In the genomic region with DNA sequence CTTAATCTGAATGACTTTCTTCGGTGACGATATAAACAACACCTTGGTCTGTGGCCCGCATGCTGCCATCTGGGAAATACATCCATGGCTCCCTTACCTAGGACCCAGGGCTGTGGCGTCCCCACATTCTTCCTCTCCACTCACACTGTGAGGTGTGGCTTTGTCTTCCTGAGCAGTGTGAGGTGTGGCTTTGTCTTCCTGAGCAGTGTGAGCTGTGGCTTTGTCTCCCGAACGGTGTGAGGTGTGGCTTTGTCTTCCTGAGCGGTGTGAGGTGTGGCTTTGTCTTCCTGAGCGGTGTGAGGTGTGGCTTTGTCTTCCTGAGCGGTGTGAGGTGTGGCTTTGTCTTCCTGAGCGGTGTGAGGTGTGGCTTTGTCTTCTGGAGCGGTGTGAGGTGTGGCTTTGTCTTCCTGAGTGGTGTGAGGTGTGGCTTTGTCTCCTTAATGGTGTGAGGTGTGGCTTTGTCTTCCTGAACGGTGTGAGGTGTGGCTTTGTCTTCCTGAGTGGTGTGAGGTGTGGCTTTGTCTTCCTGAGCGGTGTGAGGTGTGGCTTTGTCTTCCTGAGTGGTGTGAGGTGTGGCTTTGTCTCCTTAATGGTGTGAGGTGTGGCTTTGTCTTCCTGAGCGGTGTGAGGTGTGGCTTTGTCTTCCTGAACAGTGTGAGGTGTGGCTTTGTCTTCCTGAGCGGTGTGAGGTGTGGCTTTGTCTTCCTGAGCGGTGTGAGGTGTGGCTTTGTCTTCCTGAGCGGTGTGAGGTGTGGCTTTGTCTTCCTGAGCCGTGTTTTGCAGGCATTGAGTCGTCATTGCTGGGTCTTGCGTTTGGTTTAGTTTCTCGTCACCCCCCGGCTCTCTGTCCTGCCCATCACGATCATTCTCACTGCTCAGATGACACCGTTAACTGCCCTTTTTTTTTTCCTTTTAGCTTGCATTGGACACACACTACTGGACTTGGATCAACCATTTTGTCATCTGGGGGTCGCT, we compare ENCODE assay signal across 8 cellular contexts.
DNase-seq lines count a peak whose midpoint lies in the region; ATAC-seq, FAIRE-seq and TF ChIP-seq lines count a peak whose summit lies in the region.
"Not testable (repeated sequence)": the region's sequence is repeated elsewhere in the genome, so short reads cannot be mapped to it uniquely, and the experiment has no call there.

No MANE protein-coding gene starts in this region.

- peaks cover 25 to 57% (median 29%) of the 10 kb centered on the region in 3 donors for H3K4me1 Mint-ChIP-seq in T-cell
- peaks cover 12% of the 10 kb centered on the region for H3K4me1 Mint-ChIP-seq in activated T-helper 1 cell treated with anti-CD3 and anti-CD28 coated beads, Interleukin-12 subunit alpha, Interleukin-12 subunit beta, Interleukin-2, Interleukin-4 antibody, amounts not matched to agents 30 ng/mL and 10 ng/mL and 1 ng/mL, durations not matched to agents 14 hours and 24 hours and 36 hours (ENCODE audit: low read depth)
- H3K4me1 Mint-ChIP-seq in natural killer cell treated with Interleukin-12 subunit alpha and Interleukin-12 subunit beta and Interleukin-15 and Interleukin-18, amount 100 ng/mL, for 72 hours (ENCODE audit: low read depth in 2 of 2): peaks cover 23% of the 10 kb centered on the region in 2 donors
- H3K4me1 Mint-ChIP-seq in type B pancreatic cell (ENCODE audit: unreplicated experiment): not testable (repeated sequence)

- H3K27ac Mint-ChIP-seq in T-cell (peak overlapping the region; percentile 92 to 93), type B pancreatic cell (peak overlapping the region; percentile 18)
- H3K27ac Mint-ChIP-seq in activated T-helper 1 cell treated with anti-CD3 and anti-CD28 coated beads, Interleukin-12 subunit alpha, Interleukin-12 subunit beta, Interleukin-2, Interleukin-4 antibody, amounts not matched to agents 30 ng/mL and 10 ng/mL and 1 ng/mL, durations not matched to agents 14 hours and 24 hours and 36 hours: peak overlapping the region; percentile 90
- H3K27ac Mint-ChIP-seq in natural killer cell treated with Interleukin-12 subunit alpha and Interleukin-12 subunit beta and Interleukin-15 and Interleukin-18, amount 100 ng/mL, for 72 hours: peak overlapping the region; percentile 58 to 69

- CTCF ChIA-PET in T-cell (lab: Charles Lee): not testable (repeated sequence)

- peak; percentile 42 for ATAC-seq in GM21576 (IDR thresholded peaks at IDR 0.05; ENCODE audit: unreplicated experiment)
- ATAC-seq in T-cell (replicated peaks in 1 of 4): peak; percentile 62 to 89 (median 68)
- peak; percentile 56 to 57 for ATAC-seq in natural killer cell treated with Interleukin-12 subunit alpha and Interleukin-12 subunit beta and Interleukin-15 and Interleukin-18, amount 100 ng/mL, for 72 hours

- TF ChIP-seq POLR2A in GM12891 (IDR thresholded peaks at IDR 0.05; ENCODE audit: low read depth, low read length): not testable (repeated sequence)

- peak; percentile 100 for FAIRE-seq in GM12891 (lab: Jason Lieb, UNC)
- FAIRE-seq in endometrium (lab: Jason Lieb, UNC): peak; percentile 94

- H3K27me3 Mint-ChIP-seq in T-cell; activated T-helper 1 cell treated with anti-CD3 and anti-CD28 coated beads, Interleukin-12 subunit alpha, Interleukin-12 subunit beta, Interleukin-2, Interleukin-4 antibody, amounts not matched to agents 30 ng/mL and 10 ng/mL and 1 ng/mL, durations not matched to agents 14 hours and 24 hours and 36 hours (ENCODE audit: insufficient read depth); natural killer cell treated with Interleukin-12 subunit alpha and Interleukin-12 subunit beta and Interleukin-15 and Interleukin-18, amount 100 ng/mL, for 72 hours; type B pancreatic cell: not testable (repeated sequence)

- H3K9me3 Mint-ChIP-seq in T-cell; natural killer cell treated with Interleukin-12 subunit alpha and Interleukin-12 subunit beta and Interleukin-15 and Interleukin-18, amount 100 ng/mL, for 72 hours; type B pancreatic cell: not testable (repeated sequence)
- peaks cover 13% of the 10 kb centered on the region for H3K9me3 Mint-ChIP-seq in activated T-helper 1 cell treated with anti-CD3 and anti-CD28 coated beads, Interleukin-12 subunit alpha, Interleukin-12 subunit beta, Interleukin-2, Interleukin-4 antibody, amounts not matched to agents 30 ng/mL and 10 ng/mL and 1 ng/mL, durations not matched to agents 14 hours and 24 hours and 36 hours

- peak overlapping the region; percentile 39 to 72 (median 59) for H3K4me3 Mint-ChIP-seq in T-cell
- not testable (repeated sequence) for H3K4me3 Mint-ChIP-seq in activated T-helper 1 cell treated with anti-CD3 and anti-CD28 coated beads, Interleukin-12 subunit alpha, Interleukin-12 subunit beta, Interleukin-2, Interleukin-4 antibody, amounts not matched to agents 30 ng/mL and 10 ng/mL and 1 ng/mL, durations not matched to agents 14 hours and 24 hours and 36 hours; type B pancreatic cell
- peak overlapping the region; percentile 53 for H3K4me3 Mint-ChIP-seq in natural killer cell treated with Interleukin-12 subunit alpha and Interleukin-12 subunit beta and Interleukin-15 and Interleukin-18, amount 100 ng/mL, for 72 hours

- not testable (repeated sequence) for H3K4me3 ChIP-seq in HL-60 (replicated peaks; ENCODE audit: insufficient read depth, low read length)

- peaks cover 45% of the 10 kb centered on the region for H3K36me3 Mint-ChIP-seq in T-cell
- peaks cover 37% of the 10 kb centered on the region for H3K36me3 Mint-ChIP-seq in activated T-helper 1 cell treated with anti-CD3 and anti-CD28 coated beads, Interleukin-12 subunit alpha, Interleukin-12 subunit beta, Interleukin-2, Interleukin-4 antibody, amounts not matched to agents 30 ng/mL and 10 ng/mL and 1 ng/mL, durations not matched to agents 14 hours and 24 hours and 36 hours (ENCODE audit: low read depth)
- H3K36me3 Mint-ChIP-seq in natural killer cell treated with Interleukin-12 subunit alpha and Interleukin-12 subunit beta and Interleukin-15 and Interleukin-18, amount 100 ng/mL, for 72 hours: not testable (repeated sequence)
- peaks cover 16% of the 10 kb centered on the region for H3K36me3 Mint-ChIP-seq in type B pancreatic cell

- intact Hi-C loops in activated T-helper 1 cell treated with anti-CD3 and anti-CD28 coated beads, Interleukin-12 subunit alpha, Interleukin-12 subunit beta, Interleukin-2, Interleukin-4 antibody, amounts not matched to agents 30 ng/mL and 10 ng/mL and 1 ng/mL, durations not matched to agents 14 hours and 24 hours and 36 hours (cut with micrococcal nuclease): not testable (repeated sequence)

- not testable (repeated sequence) for H3K27me3 ChIP-seq in HL-60 (ENCODE audit: insufficient read depth, poor library complexity, severe bottlenecking)

- POLR2A ChIA-PET in T-cell (lab: Charles Lee): not testable (repeated sequence)

- TF ChIP-seq CTCF in HL-60 (IDR thresholded peaks at IDR 0.05; ENCODE audit: insufficient read depth, low read length); type B pancreatic cell (conservative IDR thresholded peaks at IDR 0.05): not testable (repeated sequence)

- not testable (repeated sequence) for H3K27ac ChIP-seq in HL-60 (replicated peaks)

- DNase-seq in GM12891 (ENCODE audit: insufficient read length, low spot score); type B pancreatic cell (ENCODE audit: extremely low spot score, unreplicated experiment): not testable (repeated sequence)
- DNase-seq in HL-60 (ENCODE audit: low read depth in 1 of 2, low spot score in 1 of 2) (peak; percentile 12 to 57), T-cell (peak in 31 of 34 experiments; percentile 5 to 68 (median 35))
- DNase-seq in activated T-helper 1 cell treated with anti-CD3 and anti-CD28 coated beads, Interleukin-12 subunit alpha, Interleukin-12 subunit beta, Interleukin-2, Interleukin-4 antibody, amounts not matched to agents 30 ng/mL and 10 ng/mL and 1 ng/mL, durations not matched to agents 14 hours and 24 hours and 36 hours (ENCODE audit: low spot score): peak; percentile 23
- peak; percentile 60 for DNase-seq in natural killer cell treated with Interleukin-12 subunit alpha and Interleukin-12 subunit beta and Interleukin-15 and Interleukin-18, amount 100 ng/mL, for 72 hours (ENCODE audit: low spot score)

Comparison
In these comparisons a context has a peak if more than half of its experiments do, and no peak if none do; other contexts are left out.
1. H3K27ac Mint-ChIP-seq: peak in every context shown above with its lines; median percentile 92 in T-cell; 90 in activated T-helper 1 cell treated with anti-CD3 and anti-CD28 coated beads, Interleukin-12 subunit alpha, Interleukin-12 subunit beta, Interleukin-2, Interleukin-4 antibody, amounts not matched to agents 30 ng/mL and 10 ng/mL and 1 ng/mL, durations not matched to agents 14 hours and 24 hours and 36 hours; 64 in natural killer cell treated with Interleukin-12 subunit alpha and Interleukin-12 subunit beta and Interleukin-15 and Interleukin-18, amount 100 ng/mL, for 72 hours; 18 in type B pancreatic cell.